In genomic region chr6:98136333-98136732, GRCh38 we compare ENCODE assay signal across 18 cellular contexts.
DNase-seq lines count a peak whose midpoint lies in the region; ATAC-seq, FAIRE-seq and TF ChIP-seq lines count a peak whose summit lies in the region.
"Had no signal": no experiment of that assay in that cellular context is flagged by ENCODE, and none has a peak within 500 bp of the region (broad histone marks: within the 10 kb centered on the region; RNA-seq: fewer than 3 reads in every experiment).

No MANE protein-coding gene starts in this region.

- DNase-seq in COR-L47 (lab: John Stamatoyannopoulos, UW) (peak; percentile 39), NCI-H1092 treated with DMSO at 0.1 percent for 48 hours (lab: John Stamatoyannopoulos, UW) (peak; percentile 62), NCI-H345 (lab: John Stamatoyannopoulos, UW) (peak; percentile 69), SKM-1 (lab: John Stamatoyannopoulos, UW; ENCODE audit: unreplicated experiment) (no peak), GM19239 (ENCODE audit: insufficient read length, low spot score) (no peak)
- DNase-seq in CD4-positive, alpha-beta T cell: no peak
- DNase-seq: C1 segment of cervical spinal cord, GF-D8, HFFc6, NCI-H1105, NCI-H2029, NCI-H446 treated with DMSO at 0.1 percent for 48 hours, SJCRH30 had no signal

- TF ChIP-seq CTCF in CD4-positive, alpha-beta T cell (IDR thresholded peaks at IDR 0.05): no peak

- no peak overlapping the region for H3K27ac Mint-ChIP-seq in CD4-positive, alpha-beta T cell
- H3K27ac Mint-ChIP-seq: HFFc6 had no signal

- 0% methylated on average over 2 to 3 of the region's 4 CpGs for WGBS in ectodermal cell, 2 experiments

- intact Hi-C loops in CD4-positive, alpha-beta T cell (cut with DNase I, micrococcal nuclease): no loop called here

- no peaks in the 10 kb centered on the region for H3K27me3 Mint-ChIP-seq in CD4-positive, alpha-beta T cell

- no peaks in the 10 kb centered on the region for H3K27me3 ChIP-seq in ectodermal cell (ENCODE audit: control insufficient read depth, insufficient read depth, low read length, poor library complexity, severe bottlenecking)
- H3K27me3 ChIP-seq in CD4-positive, alpha-beta T cell (ENCODE audit: control insufficient read depth, insufficient read depth, low read length): no peaks in the 10 kb centered on the region
- H3K27me3 ChIP-seq: SJCRH30 had no signal

- POLR2A ChIA-PET in CD4-positive, alpha-beta T cell (lab: Charles Lee): no interaction called here

- no peak overlapping the region for H3K4me3 Mint-ChIP-seq in CD4-positive, alpha-beta T cell
- H3K4me3 Mint-ChIP-seq: HFFc6 had no signal

- CTCF ChIA-PET in CD4-positive, alpha-beta T cell (lab: Charles Lee): no interaction called here

- no peaks in the 10 kb centered on the region for H3K4me1 Mint-ChIP-seq in CD4-positive, alpha-beta T cell (ENCODE audit: low read depth)

- no peak overlapping the region for H3K4me3 ChIP-seq in ectodermal cell (ENCODE audit: insufficient read depth, low read depth, low read length)
- H3K4me3 ChIP-seq: A549, SJCRH30 had no signal

- no peak for ATAC-seq in CD4-positive, alpha-beta T cell (ENCODE audit: poor library complexity)
- no peak for ATAC-seq in GM19324 (IDR thresholded peaks at IDR 0.05; ENCODE audit: low FRiP score, unreplicated experiment)
- ATAC-seq: A549 had no signal

- peak overlapping the region; percentile 64 for H3K27ac ChIP-seq in ectodermal cell (ENCODE audit: insufficient read depth, low read depth, low read length, poor library complexity, severe bottlenecking)
- H3K27ac ChIP-seq in CD4-positive, alpha-beta T cell (ENCODE audit: low read depth, low read length): no peak overlapping the region
- H3K27ac ChIP-seq: A549, RWPE1, SJCRH30 had no signal

- FAIRE-seq in GM19239 (lab: Jason Lieb, UNC): no peak
- FAIRE-seq: A549, GM12891 had no signal

- peaks cover 24% of the 10 kb centered on the region for H3K4me1 ChIP-seq in ectodermal cell (ENCODE audit: control insufficient read depth, insufficient read depth, low read length)
- H3K4me1 ChIP-seq: A549, SJCRH30 had no signal

- no peaks in the 10 kb centered on the region for H3K9me3 ChIP-seq in ectodermal cell (ENCODE audit: control insufficient read depth, low read length)
- H3K9me3 ChIP-seq in CD4-positive, alpha-beta T cell (ENCODE audit: control insufficient read depth, low read length): no peaks in the 10 kb centered on the region
- H3K9me3 ChIP-seq: A549, SJCRH30 had no signal

- no peaks in the 10 kb centered on the region for H3K9me3 Mint-ChIP-seq in CD4-positive, alpha-beta T cell

- H3K36me3 ChIP-seq in ectodermal cell (ENCODE audit: control insufficient read depth, insufficient read depth, low read length): no peaks in the 10 kb centered on the region
- H3K36me3 ChIP-seq: SJCRH30 had no signal

- no peaks in the 10 kb centered on the region for H3K36me3 Mint-ChIP-seq in CD4-positive, alpha-beta T cell (ENCODE audit: low read depth)

Comparison
In these comparisons a context has a peak if more than half of its experiments do, and no peak if none do; other contexts are left out.
1. DNase-seq: peak in COR-L47 (single experiment), NCI-H1092 treated with DMSO at 0.1 percent for 48 hours (single experiment) and NCI-H345 (single experiment); none in CD4-positive, alpha-beta T cell (0 of 10), SKM-1 (single experiment) and GM19239 (single experiment).